ENCODE assay signal across 8 cellular contexts in genomic region chr12:53300187-53300586, GRCh38. TPM values are rescaled to one million over a fixed set of nuclear protein-coding genes. Genes with fewer than 3 reads are reported as not detected.
A peak's percentile ranks its signal among the peaks of the same experiment; 100 is the strongest.
DNase-seq lines count a peak whose midpoint lies in the region; ATAC-seq and TF ChIP-seq lines count a peak whose summit lies in the region.

No MANE protein-coding gene starts in this region.

- H3K36me3 ChIP-seq in hepatocyte (replicated peaks; ENCODE audit: insufficient read depth, low read depth): no peaks in the 10 kb centered on the region

- no peak for TF ChIP-seq CTCF in hepatocyte (IDR thresholded peaks at IDR 0.05; ENCODE audit: poor library complexity)

- no peaks in the 10 kb centered on the region for H4K20me1 ChIP-seq in hepatocyte (ENCODE audit: insufficient read depth, poor library complexity, severe bottlenecking)

- H3K4me3 ChIP-seq in hepatocyte: peak overlapping the region; percentile 75

- H3K27me3 ChIP-seq in hepatocyte: no peaks in the 10 kb centered on the region

- 4% methylated on average over 12 of the region's 12 CpGs for WGBS in hepatocyte (ENCODE audit: low lambda C conversion rate, missing lambda C conversion rate)

- no peak for ATAC-seq in GM19351 (IDR thresholded peaks at IDR 0.05; ENCODE audit: unreplicated experiment)
- no peak for ATAC-seq in GM21360 (IDR thresholded peaks at IDR 0.05; ENCODE audit: unreplicated experiment)
- ATAC-seq in HG02973 (IDR thresholded peaks at IDR 0.05; ENCODE audit: unreplicated experiment): no peak

- H3K4me1 Mint-ChIP-seq in activated T-cell treated with anti-CD3 and anti-CD28 coated beads, Interleukin-2, amount 50 U/mL, for 24 hours (ENCODE audit: low read depth): peaks cover 66% of the 10 kb centered on the region

- peak overlapping the region; percentile 91 for H3K27ac Mint-ChIP-seq in activated T-cell treated with anti-CD3 and anti-CD28 coated beads, Interleukin-2, amount 50 U/mL, for 24 hours

- H3K27ac ChIP-seq in hepatocyte: peak overlapping the region; percentile 87

- peak overlapping the region; percentile 91 for H3K4me2 ChIP-seq in hepatocyte

- peaks cover 47% of the 10 kb centered on the region for H3K79me2 ChIP-seq in hepatocyte

- peaks cover 96% of the 10 kb centered on the region for H3K36me3 Mint-ChIP-seq in activated T-cell treated with anti-CD3 and anti-CD28 coated beads, Interleukin-2, amount 50 U/mL, for 24 hours (ENCODE audit: low read depth)

- H3K9me3 ChIP-seq in hepatocyte (ENCODE audit: low read depth): no peaks in the 10 kb centered on the region

- no peaks in the 10 kb centered on the region for H3K9me2 ChIP-seq in hepatocyte (replicated peaks; ENCODE audit: insufficient read depth)

- no peaks in the 10 kb centered on the region for H3K9me3 Mint-ChIP-seq in activated T-cell treated with anti-CD3 and anti-CD28 coated beads, Interleukin-2, amount 50 U/mL, for 24 hours

- H2AFZ ChIP-seq in hepatocyte: peak overlapping the region; percentile 69

- H3K4me1 ChIP-seq in hepatocyte (ENCODE audit: insufficient read depth): peaks cover 23% of the 10 kb centered on the region

- H3K4me3 Mint-ChIP-seq in activated T-cell treated with anti-CD3 and anti-CD28 coated beads, Interleukin-2, amount 50 U/mL, for 24 hours: peak overlapping the region; percentile 87

- H3K27me3 Mint-ChIP-seq in activated T-cell treated with anti-CD3 and anti-CD28 coated beads, Interleukin-2, amount 50 U/mL, for 24 hours: no peaks in the 10 kb centered on the region

- peak; percentile 55 for DNase-seq in stimulated activated CD4-positive, alpha-beta T cell treated with anti-CD3 and anti-CD28 coated beads, Interleukin-15, amount 100 ng/mL, for 24 hours
- DNase-seq in stimulated activated CD4-positive, alpha-beta T cell treated with anti-CD3 and anti-CD28 coated beads, Interleukin-12 subunit alpha, Interleukin-12 subunit beta, amount 100 ng/mL, for 4 hours: no peak
- DNase-seq in activated T-cell treated with anti-CD3 and anti-CD28 coated beads, Interleukin-2, amount 50 U/mL, for 24 hours: no peak
- no peak for DNase-seq in hepatocyte (ENCODE audit: low spot score)
- DNase-seq in stimulated activated CD4-positive, alpha-beta T cell treated with anti-CD3 and anti-CD28 coated beads, Interleukin-4, amount 100 ng/mL, for 24 hours: peak; percentile 44

RNA-seq across cellular contexts. Expression of gene MYG1, which starts 0.7 kb away (rescaled TPM):
- total RNA-seq in hepatocyte: 25.5 and 35.8 TPM in 2 replicates
- polyA plus RNA-seq in hepatocyte: 34.6 and 35.9 TPM in 2 replicates

RNA-seq across cellular contexts. Expression of gene PFDN5, which starts 4.8 kb away (rescaled TPM):
- 377 and 379 TPM in 2 replicates for total RNA-seq in hepatocyte
- 415 and 441 TPM in 2 replicates for polyA plus RNA-seq in hepatocyte

RNA-seq across cellular contexts. Expression of gene AAAS, which starts 21.2 kb away (rescaled TPM):
- total RNA-seq in hepatocyte: 57.3 and 60.3 TPM in 2 replicates
- 70.6 and 79.9 TPM in 2 replicates for polyA plus RNA-seq in hepatocyte

RNA-seq across cellular contexts. Expression of gene ESPL1, which starts 32.1 kb away (rescaled TPM):
- 7.6 and 9.0 TPM in 2 replicates for total RNA-seq in hepatocyte
- polyA plus RNA-seq in hepatocyte: 4.4 and 5.8 TPM in 2 replicates

RNA-seq across cellular contexts. Expression of gene SP7, which starts 36.0 kb away (rescaled TPM):
- 0.20 TPM in 1 of 2 replicates, not detected in the other for total RNA-seq in hepatocyte
- 0.60 TPM in 1 of 2 replicates, not detected in the other for polyA plus RNA-seq in hepatocyte

Comparison
In these comparisons a context has a peak if more than half of its experiments do, and no peak if none do; other contexts are left out.
1. DNase-seq: peak in stimulated activated CD4-positive, alpha-beta T cell treated with anti-CD3 and anti-CD28 coated beads, Interleukin-15, amount 100 ng/mL, for 24 hours (single experiment) and stimulated activated CD4-positive, alpha-beta T cell treated with anti-CD3 and anti-CD28 coated beads, Interleukin-4, amount 100 ng/mL, for 24 hours (single experiment); none in stimulated activated CD4-positive, alpha-beta T cell treated with anti-CD3 and anti-CD28 coated beads, Interleukin-12 subunit alpha, Interleukin-12 subunit beta, amount 100 ng/mL, for 4 hours (single experiment), activated T-cell treated with anti-CD3 and anti-CD28 coated beads, Interleukin-2, amount 50 U/mL, for 24 hours (single experiment) and hepatocyte (single experiment).